7 cellular contexts compared by ENCODE assay signal in genomic region chr3:119034256-119035013, GRCh38. TPM values are rescaled to one million over a fixed set of nuclear protein-coding genes. Genes with fewer than 3 reads are reported as not detected.
A peak's percentile ranks its signal among the peaks of the same experiment; 100 is the strongest.
DNase-seq lines count a peak whose midpoint lies in the region; ATAC-seq, FAIRE-seq and TF ChIP-seq lines count a peak whose summit lies in the region.

TSS of gene IGSF11 (minus strand) at chr3:119034846. CDS start at chr3:119034582, 264 bp downstream.

- H3K4me3 ChIP-seq in WI38 (ENCODE audit: low read depth, low read length) (peak within 1 kb of the TSS; percentile 56), cardiac fibroblast (replicated peaks in 1 of 2; ENCODE audit: low read depth in 2 of 2, low read length in 2 of 2) (peak within 1 kb of the TSS; percentile 30 to 58), kidney (ENCODE audit: low read length in 2 of 2) (peak within 1 kb of the TSS; percentile 74)

- peak; percentile 90 for TF ChIP-seq CTCF in GM13977 (IDR thresholded peaks at IDR 0.05; ENCODE audit: extremely low read depth, insufficient read depth, missing control alignments)
- TF ChIP-seq CTCF in WI38 (IDR thresholded peaks at IDR 0.05; ENCODE audit: low read depth, low read length) = no peak
- TF ChIP-seq CTCF in cardiac fibroblast (IDR thresholded peaks at IDR 0.05; ENCODE audit: low read depth, low read length) = no peak
- peak; percentile 65 for TF ChIP-seq CTCF in kidney (IDR thresholded peaks at IDR 0.05; ENCODE audit: borderline replicate concordance, extremely low read depth, insufficient read depth)

- H3K27ac ChIP-seq in kidney (ENCODE audit: low read depth in 2 of 2, low read length in 2 of 2) = peak within 1 kb of the TSS in 1 of 2 donors; percentile 38

- DNase-seq in GM13977 (ENCODE audit: low spot score) (peak; percentile 90), NCI-H146 (lab: John Stamatoyannopoulos, UW) (peak; percentile 90), cardiac fibroblast (ENCODE audit: low read depth in 2 of 2) (peak; percentile 36 to 37), kidney (peak; percentile 87)
- peak; percentile 33 to 61 for DNase-seq in stimulated activated CD4-positive, alpha-beta T cell treated with anti-CD3 and anti-CD28 coated beads, Interleukin-15, amount 100 ng/mL, for 48 hours (ENCODE audit: low read depth in 2 of 2)

- peak within 1 kb of the TSS in 1 of 2 donors; percentile 46 for H3K9ac ChIP-seq in kidney (ENCODE audit: low read length in 2 of 2)

- H3K36me3 ChIP-seq in kidney (ENCODE audit: control insufficient read depth in 1 of 2, insufficient read depth in 2 of 2, low read length in 2 of 2) = no peaks in the 10 kb centered on the region

- no peak for FAIRE-seq in kidney (lab: Jason Lieb, UNC)

- no peaks in the 10 kb centered on the region for H3K4me1 ChIP-seq in kidney (ENCODE audit: control insufficient read depth in 1 of 2, insufficient read depth in 1 of 2, low read depth in 1 of 2, low read length in 2 of 2)

- in situ Hi-C loops in GM13977 (cut with MboI; ENCODE audit: low pct_unique_long_range_greater_than_20kb, low sequenced_read_pairs, unreplicated experiment) = no loop called here

- H3K9me3 ChIP-seq in kidney (ENCODE audit: control insufficient read depth in 1 of 2, low read length in 2 of 2) = peaks cover 0 to 2% of the 10 kb centered on the region in 2 donors

- peak; percentile 98 for ATAC-seq in HG02678 (IDR thresholded peaks at IDR 0.05; ENCODE audit: unreplicated experiment)

- intact Hi-C loops in kidney (cut with DNase I) = no loop called here

RNA-seq across cellular contexts. Expression of gene IGSF11, which starts in this region (rescaled TPM):
- 1.3 TPM for total RNA-seq in kidney
- polyA plus RNA-seq in kidney (ENCODE audit: insufficient read depth, low read depth, low replicate concordance) = 6.7 TPM

Comparison
In these comparisons a context has a peak if more than half of its experiments do, and no peak if none do; other contexts are left out.
1. DNase-seq: peak in every context shown above with its lines; median percentile 90 in GM13977; 90 in NCI-H146; 87 in kidney; 47 in stimulated activated CD4-positive, alpha-beta T cell treated with anti-CD3 and anti-CD28 coated beads, Interleukin-15, amount 100 ng/mL, for 48 hours; 36 in cardiac fibroblast.
2. CTCF ChIP-seq: peak in GM13977 (single experiment) and kidney (single experiment); none in WI38 (single experiment) and cardiac fibroblast (single experiment).
3. Peak in every context shown above with its lines, with median percentiles within 50 percentile points of each other: H3K4me3 ChIP-seq.